In genomic region chr15:33126559-33127290, GRCh38 we compare ENCODE assay signal across 8 cellular contexts.
DNase-seq lines count a peak whose midpoint lies in the region; ATAC-seq and TF ChIP-seq lines count a peak whose summit lies in the region.

No MANE protein-coding gene starts in this region.

- H3K9me3 ChIP-seq in mucosa of descending colon: no peaks in the 10 kb centered on the region

- H3K4me1 ChIP-seq in mucosa of descending colon (ENCODE audit: low read depth): peaks cover 11% of the 10 kb centered on the region

- TF ChIP-seq CTCF in WI38 (IDR thresholded peaks at IDR 0.05; ENCODE audit: low read depth, low read length) (no peak), mucosa of descending colon (IDR thresholded peaks at IDR 0.05) (no peak)

- H3K36me3 ChIP-seq in mucosa of descending colon (ENCODE audit: low read depth): no peaks in the 10 kb centered on the region

- intact Hi-C loops in mucosa of descending colon (cut with DNase I, micrococcal nuclease): no loop called here

- DNase-seq in GF-D8 (lab: John Stamatoyannopoulos, UW): peak; percentile 26
- peak; percentile 84 for DNase-seq in NCI-H2081 treated with DMSO at 0.1 percent for 48 hours (lab: John Stamatoyannopoulos, UW)
- DNase-seq in dermis microvascular lymphatic vessel endothelial cell (ENCODE audit: low read depth in 2 of 2): peak; percentile 30 to 93
- peak; percentile 70 to 93 (median 75) for DNase-seq in mucosa of descending colon
- DNase-seq in stimulated activated CD8-positive, alpha-beta memory T cell treated with anti-CD3 and anti-CD28 coated beads, Interleukin-7, amount 100 ng/mL, for 24 hours (ENCODE audit: low read depth): peak; percentile 11
- DNase-seq in D341Med (ENCODE audit: low spot score): no peak

- H3K4me3 ChIP-seq in WI38 (ENCODE audit: low read depth, low read length) (peak overlapping the region; percentile 28), mucosa of descending colon (no peak overlapping the region)

- ATAC-seq in mucosa of descending colon: peak; percentile 97
- no peak for ATAC-seq in GM21515 (IDR thresholded peaks at IDR 0.05; ENCODE audit: unreplicated experiment)
